ENCODE assay signal across 17 cellular contexts in genomic region chr5:88732862-88733261, GRCh38.
DNase-seq lines count a peak whose midpoint lies in the region; ATAC-seq and TF ChIP-seq lines count a peak whose summit lies in the region.
"Had no signal": no experiment of that assay in that cellular context is flagged by ENCODE, and none has a peak within 500 bp of the region (broad histone marks: within the 10 kb centered on the region; RNA-seq: fewer than 3 reads in every experiment).

No MANE protein-coding gene starts in this region.

- H3K27me3 Mint-ChIP-seq in brain = no peaks in the 10 kb centered on the region

- peak overlapping the region; percentile 22 to 76 (median 66) for H3K9ac ChIP-seq in BLaER1 treated with 17β-estradiol and CSF1 and Interleukin-3, amounts not matched to agents 10 nM and 100 nM

- peaks cover 75% of the 10 kb centered on the region for H3K4me1 Mint-ChIP-seq in brain

- peak; percentile 15 for DNase-seq in NAMALWA (ENCODE audit: low spot score)
- DNase-seq in iPS-NIHi11 (ENCODE audit: low spot score) = no peak
- DNase-seq in posterior vena cava (ENCODE audit: low spot score) = no peak
- DNase-seq in superior temporal gyrus (ENCODE audit: extremely low spot score) = no peak
- DNase-seq: activated T-cell treated with anti-CD3 and anti-CD28 coated beads, Interleukin-2, amount 50 U/mL, for 48 hours; DMS53; effector memory CD4-positive, alpha-beta T cell; NCI-H1694 treated with DMSO at 0.1 percent for 48 hours; stimulated activated CD4-positive, alpha-beta T cell treated with anti-CD3 and anti-CD28 coated beads, Interleukin-12 subunit alpha, Interleukin-12 subunit beta, amount 100 ng/mL, for 4 hours; SW 1271 had no signal

- H3K4me3 Mint-ChIP-seq in brain = no peak overlapping the region
- H3K4me3 Mint-ChIP-seq: neural crest cell had no signal

- H3K9me3 ChIP-seq in BLaER1 treated with 17β-estradiol and CSF1 and Interleukin-3, amounts not matched to agents 10 nM and 100 nM (replicated peaks in 1 of 11) = no peaks in the 10 kb centered on the region
- H3K9me3 ChIP-seq in neutrophil = no peaks in the 10 kb centered on the region

- peaks cover 4 to 90% (median 24%) of the 10 kb centered on the region in 11 experiments; a peak in 16 of 22 replicates for H4K20me1 ChIP-seq in BLaER1 treated with 17β-estradiol and CSF1 and Interleukin-3, amounts not matched to agents 10 nM and 100 nM

- no peaks in the 10 kb centered on the region for H3K36me3 Mint-ChIP-seq in brain

- H3K27ac ChIP-seq in BLaER1 treated with 17β-estradiol and CSF1 and Interleukin-3, amounts not matched to agents 10 nM and 100 nM = peak overlapping the region; percentile 56 to 86 (median 79)
- H3K27ac ChIP-seq in neutrophil = peak overlapping the region; percentile 45

- no peaks in the 10 kb centered on the region for H3K27me3 ChIP-seq in BLaER1 treated with 17β-estradiol and CSF1 and Interleukin-3, amounts not matched to agents 10 nM and 100 nM
- no peaks in the 10 kb centered on the region for H3K27me3 ChIP-seq in neutrophil

- TF ChIP-seq CTCF in brain (conservative IDR thresholded peaks at IDR 0.05) (no peak), neutrophil (IDR thresholded peaks at IDR 0.05) (no peak)

- ATAC-seq in HG03520 (IDR thresholded peaks at IDR 0.05; ENCODE audit: unreplicated experiment) = no peak
- ATAC-seq: HCT116, HepG2 had no signal

- peak overlapping the region; percentile 70 to 89 (median 83) for H3K4me2 ChIP-seq in BLaER1 treated with 17β-estradiol and CSF1 and Interleukin-3, amounts not matched to agents 10 nM and 100 nM

- peaks cover 63 to 78% (median 74%) of the 10 kb centered on the region in 10 experiments for H3K4me1 ChIP-seq in BLaER1 treated with 17β-estradiol and CSF1 and Interleukin-3, amounts not matched to agents 10 nM and 100 nM
- peaks cover 18 to 29% of the 10 kb centered on the region in 2 experiments for H3K4me1 ChIP-seq in neutrophil (ENCODE audit: control insufficient read depth in 1 of 2, insufficient read depth in 1 of 2, low read depth in 1 of 2, low read length in 1 of 2)

- H3K4me3 ChIP-seq in BLaER1 treated with 17β-estradiol and CSF1 and Interleukin-3, amounts not matched to agents 10 nM and 100 nM = peak overlapping the region in 6 of 10 experiments; percentile 3 to 38 (median 11); a peak in 5 of 20 replicates
- H3K4me3 ChIP-seq in neutrophil (ENCODE audit: low read depth in 1 of 2, low read length in 1 of 2) = no peak overlapping the region

- H3K9me3 Mint-ChIP-seq in brain = peaks cover 0 to 3% (median 0%) of the 10 kb centered on the region in 5 experiments
- H3K9me3 Mint-ChIP-seq: neural crest cell had no signal

- H3K27ac Mint-ChIP-seq in brain = peak overlapping the region in 3 of 5 experiments; percentile 1 to 81 (median 75)

- H3K36me3 ChIP-seq in BLaER1 treated with 17β-estradiol and CSF1 and Interleukin-3, amounts not matched to agents 10 nM and 100 nM = peaks cover 38 to 81% (median 54%) of the 10 kb centered on the region in 11 experiments
- no peaks in the 10 kb centered on the region for H3K36me3 ChIP-seq in neutrophil

- intact Hi-C loops in posterior vena cava (cut with DNase I) = loop anchor here in 1 of 2 donors (10.0 kb wide), 1 partner anchor 1532 kb away; no protein-coding TSS in a partner anchor

Comparison
In these comparisons a context has a peak if more than half of its experiments do, and no peak if none do; other contexts are left out.
1. H3K4me3 ChIP-seq: peak in BLaER1 treated with 17β-estradiol and CSF1 and Interleukin-3, amounts not matched to agents 10 nM and 100 nM (6 of 10); none in neutrophil (0 of 2).